In genomic region chr2:231347081-231347480, GRCh38 we compare ENCODE assay signal across 29 cellular contexts. TPM values are rescaled to one million over a fixed set of nuclear protein-coding genes. Genes with fewer than 3 reads are reported as not detected.
A peak's percentile ranks its signal among the peaks of the same experiment; 100 is the strongest.
DNase-seq lines count a peak whose midpoint lies in the region; ATAC-seq, FAIRE-seq and TF ChIP-seq lines count a peak whose summit lies in the region.
"Had no signal": no experiment of that assay in that cellular context is flagged by ENCODE, and none has a peak within 500 bp of the region (broad histone marks: within the 10 kb centered on the region; RNA-seq: fewer than 3 reads in every experiment).

No MANE protein-coding gene starts in this region.

- intact Hi-C loops in K562 (cut with micrococcal nuclease) (no loop called here), left colon (cut with DNase I, micrococcal nuclease) (no loop called here), ovary (cut with DNase I) (no loop called here), Caco-2 (cut with micrococcal nuclease; ENCODE audit: unreplicated experiment) (no loop called here)
- intact Hi-C loops in activated CD4-positive, alpha-beta T cell treated with anti-CD3 and anti-CD28 coated beads for 36 hours (cut with DNase I, micrococcal nuclease): no loop called here

- H2AFZ ChIP-seq in K562 (ENCODE audit: low read depth, low read length): no peak overlapping the region
- H2AFZ ChIP-seq: parathyroid adenoma had no signal

- H3K9me3 Mint-ChIP-seq in activated CD4-positive, alpha-beta T cell treated with anti-CD3 and anti-CD28 coated beads for 36 hours (ENCODE audit: low read depth): no peaks in the 10 kb centered on the region
- H3K9me3 Mint-ChIP-seq in Caco-2 (ENCODE audit: unreplicated experiment): no peaks in the 10 kb centered on the region
- H3K9me3 Mint-ChIP-seq: activated CD4-positive, alpha-beta memory T cell treated with anti-CD3 and anti-CD28 coated beads, Interleukin-2, amount 10 ng/mL, durations not matched to agents 7 days and 5 days; brain; immature natural killer cell; nephron; stimulated activated naive CD8-positive, alpha-beta T cell treated with anti-CD3 and anti-CD28 coated beads, Interleukin-15, amount 100 ng/mL, for 72 hours had no signal

- no peak for TF ChIP-seq POLR2A in K562 (conservative IDR thresholded peaks at IDR 0.05)
- TF ChIP-seq POLR2A in ovary (IDR thresholded peaks at IDR 0.05): no peak

- TF ChIP-seq EP300 in K562 (IDR thresholded peaks at IDR 0.05; ENCODE audit: low read length) (no peak), ovary (IDR thresholded peaks at IDR 0.05) (no peak)

- peak; percentile 8 for DNase-seq in activated effector memory CD4-positive, alpha-beta T cell treated with anti-CD3 and anti-CD28 coated beads, Interleukin-2, amount 50 U/mL, for 16 hours
- DNase-seq in activated effector memory CD4-positive, alpha-beta T cell treated with Interleukin-2 at 50 U/mL for 16 hours: no peak
- DNase-seq in K562 (ENCODE audit: extremely low read depth in 1 of 4, low spot score in 3 of 4) (peak in 3 of 4 experiments; percentile 37 to 60 (median 50)), left colon (peak; percentile 40 to 51), ovary (no peak), Caco-2 (no peak)
- DNase-seq in stimulated activated CD4-positive, alpha-beta T cell treated with anti-CD3 and anti-CD28 coated beads, Interleukin-4, amount 100 ng/mL, for 24 hours: no peak
- no peak for DNase-seq in activated CD4-positive, alpha-beta T cell treated with anti-CD3 and anti-CD28 coated beads for 36 hours
- DNase-seq: activated CD4-positive, alpha-beta memory T cell treated with anti-CD3 and anti-CD28 coated beads, Interleukin-2, amount 10 ng/mL, durations not matched to agents 7 days and 5 days; activated CD4-positive, CD25-positive, alpha-beta regulatory T cell; activated T-cell treated with anti-CD3 and anti-CD28 coated beads for 4 hours; DND-41; foreskin keratinocyte; immature natural killer cell; Karpas-422; midbrain; MV-4-11; NCI-H1694 treated with DMSO at 0.1 percent for 48 hours; NCI-H69; sigmoid colon; stimulated activated naive CD8-positive, alpha-beta T cell treated with anti-CD3 and anti-CD28 coated beads, Interleukin-15, amount 100 ng/mL, for 72 hours; T-helper 9 cell had no signal

- H3K4me1 ChIP-seq in K562 (replicated peaks in 1 of 2; ENCODE audit: control insufficient read depth in 2 of 2, insufficient read depth in 2 of 2, low read length in 2 of 2) (peaks cover 0 to 5% of the 10 kb centered on the region in 2 experiments; a peak in 3 of 5 replicates), ovary (ENCODE audit: insufficient read depth) (no peaks in the 10 kb centered on the region), Caco-2 (peaks cover 12% of the 10 kb centered on the region; the same call in 1 of the 2 replicates)
- H3K4me1 ChIP-seq: foreskin keratinocyte, parathyroid adenoma had no signal

- in situ Hi-C loops in K562 (cut with MboI): no loop called here

- no peak for FAIRE-seq in K562 (lab: Jason Lieb, UNC)
- FAIRE-seq: A204.1, H1, HTR-8/SVneo had no signal

- H3K27me3 Mint-ChIP-seq in activated CD4-positive, alpha-beta T cell treated with anti-CD3 and anti-CD28 coated beads for 36 hours: no peaks in the 10 kb centered on the region
- no peaks in the 10 kb centered on the region for H3K27me3 Mint-ChIP-seq in Caco-2 (ENCODE audit: insufficient read depth, unreplicated experiment)
- H3K27me3 Mint-ChIP-seq: brain; stimulated activated naive CD8-positive, alpha-beta T cell treated with anti-CD3 and anti-CD28 coated beads, Interleukin-15, amount 100 ng/mL, for 72 hours had no signal

- no peaks in the 10 kb centered on the region for H3K36me3 Mint-ChIP-seq in activated CD4-positive, alpha-beta T cell treated with anti-CD3 and anti-CD28 coated beads for 36 hours (ENCODE audit: low read depth)
- H3K36me3 Mint-ChIP-seq in Caco-2 (ENCODE audit: insufficient read depth, unreplicated experiment): peaks cover 6% of the 10 kb centered on the region
- H3K36me3 Mint-ChIP-seq: immature natural killer cell had no signal

- POLR2A ChIA-PET in K562 (lab: Yijun Ruan, JAX): interaction anchor here (0.6 to 1.7 kb wide), 2 partner anchors 9 to 11 kb away, joined by 3 to 5 read pairs; no protein-coding TSS in a partner anchor
- POLR2A ChIA-PET in activated CD4-positive, alpha-beta T cell treated with anti-CD3 and anti-CD28 coated beads for 36 hours (lab: Charles Lee): no interaction called here
- POLR2A ChIA-PET in Caco-2 (lab: Charles Lee): no interaction called here

- H3K36me3 ChIP-seq in K562 (ENCODE audit: control insufficient read depth, insufficient read depth, low read length): no peaks in the 10 kb centered on the region
- no peaks in the 10 kb centered on the region for H3K36me3 ChIP-seq in ovary
- no peaks in the 10 kb centered on the region for H3K36me3 ChIP-seq in Caco-2 (ENCODE audit: control insufficient read depth, insufficient read depth, low read length)

- no peaks in the 10 kb centered on the region for H3K4me1 Mint-ChIP-seq in activated CD4-positive, alpha-beta T cell treated with anti-CD3 and anti-CD28 coated beads for 36 hours
- peaks cover 24% of the 10 kb centered on the region for H3K4me1 Mint-ChIP-seq in Caco-2 (ENCODE audit: low read depth, unreplicated experiment)
- H3K4me1 Mint-ChIP-seq: activated CD4-positive, alpha-beta memory T cell treated with anti-CD3 and anti-CD28 coated beads, Interleukin-2, amount 10 ng/mL, durations not matched to agents 7 days and 5 days; immature natural killer cell; stimulated activated naive CD8-positive, alpha-beta T cell treated with anti-CD3 and anti-CD28 coated beads, Interleukin-15, amount 100 ng/mL, for 72 hours had no signal

- BruUV-seq in K562 (replicated peaks; lab: Mats Ljungman, UMichigan) (no TSS peak), Caco-2 (replicated peaks; lab: Mats Ljungman, UMichigan) (no TSS peak)

- no peak for ATAC-seq in K562
- ATAC-seq in left colon: peak; percentile 69
- ATAC-seq in activated CD4-positive, alpha-beta T cell treated with anti-CD3 and anti-CD28 coated beads for 36 hours: no peak
- ATAC-seq: foreskin keratinocyte; stimulated activated naive CD8-positive, alpha-beta T cell treated with anti-CD3 and anti-CD28 coated beads, Interleukin-15, amount 100 ng/mL, for 72 hours had no signal

- TF ChIP-seq CTCF in K562 (IDR thresholded peaks at IDR 0.05 in 2 of 3, conservative IDR thresholded peaks at IDR 0.05 in 1 of 3; ENCODE audit: insufficient read depth in 2 of 3, low read depth in 1 of 3, low read length in 3 of 3) (no peak), ovary (IDR thresholded peaks at IDR 0.05) (no peak), Caco-2 (IDR thresholded peaks at IDR 0.05; ENCODE audit: insufficient read depth in 1 of 2, low read depth in 1 of 2, low read length in 1 of 2, severe bottlenecking in 1 of 2, unreplicated experiment in 1 of 2) (no peak)

- H3K27ac ChIP-seq in K562 (ENCODE audit: extremely low read depth, low read depth, low read length) (no peak overlapping the region), ovary (no peak overlapping the region)
- H3K27ac ChIP-seq: foreskin keratinocyte, parathyroid adenoma, tibial nerve had no signal

- no peaks in the 10 kb centered on the region for H3K9me1 ChIP-seq in K562 (ENCODE audit: control insufficient read depth, insufficient read depth, low read length)

- H3K4me3 Mint-ChIP-seq in activated CD4-positive, alpha-beta T cell treated with anti-CD3 and anti-CD28 coated beads for 36 hours: no peak overlapping the region
- H3K4me3 Mint-ChIP-seq in Caco-2 (ENCODE audit: unreplicated experiment): no peak overlapping the region
- H3K4me3 Mint-ChIP-seq: activated CD4-positive, alpha-beta memory T cell treated with anti-CD3 and anti-CD28 coated beads, Interleukin-2, amount 10 ng/mL, durations not matched to agents 7 days and 5 days; brain; immature natural killer cell; nephron; stimulated activated naive CD8-positive, alpha-beta T cell treated with anti-CD3 and anti-CD28 coated beads, Interleukin-15, amount 100 ng/mL, for 72 hours had no signal

- H3K9ac ChIP-seq in K562 (ENCODE audit: insufficient read depth in 1 of 2, low read depth in 2 of 2, low read length in 2 of 2): no peak overlapping the region
- H3K9ac ChIP-seq: parathyroid adenoma had no signal

- H3K4me3 ChIP-seq in K562 (no peak overlapping the region), ovary (no peak overlapping the region), Caco-2 (ENCODE audit: low read depth, low read length) (no peak overlapping the region)
- H3K4me3 ChIP-seq: sigmoid colon, tibial nerve had no signal

- TF ChIP-seq RAD21 in K562 (CRISPR knock-in tag; conservative IDR thresholded peaks at IDR 0.05 in 1 of 2, IDR thresholded peaks at IDR 0.05 in 1 of 2): no peak

- H3K27ac Mint-ChIP-seq in activated CD4-positive, alpha-beta T cell treated with anti-CD3 and anti-CD28 coated beads for 36 hours: no peak overlapping the region
- no peak overlapping the region for H3K27ac Mint-ChIP-seq in Caco-2 (ENCODE audit: unreplicated experiment)
- H3K27ac Mint-ChIP-seq: activated CD4-positive, alpha-beta memory T cell treated with anti-CD3 and anti-CD28 coated beads, Interleukin-2, amount 10 ng/mL, durations not matched to agents 7 days and 5 days; brain; immature natural killer cell; nephron; stimulated activated naive CD8-positive, alpha-beta T cell treated with anti-CD3 and anti-CD28 coated beads, Interleukin-15, amount 100 ng/mL, for 72 hours had no signal

- CTCF ChIA-PET in K562 (lab: Yijun Ruan, JAX; ENCODE audit: low intra/inter-chr PET ratio): no interaction called here
- CTCF ChIA-PET in activated CD4-positive, alpha-beta T cell treated with anti-CD3 and anti-CD28 coated beads for 36 hours (lab: Charles Lee): no interaction called here
- CTCF ChIA-PET in Caco-2 (lab: Charles Lee): no interaction called here

- H3K9me3 ChIP-seq in K562 (replicated peaks; ENCODE audit: control insufficient read depth, insufficient read depth, low read depth, low read length) (peaks cover 1% of the 10 kb centered on the region; the same call in 1 of the 2 replicates), ovary (no peaks in the 10 kb centered on the region), Caco-2 (no peaks in the 10 kb centered on the region)
- H3K9me3 ChIP-seq: sigmoid colon, tibial nerve had no signal

- no peak overlapping the region for H3K4me2 ChIP-seq in K562 (ENCODE audit: insufficient read depth, low read length)

- no peaks in the 10 kb centered on the region for H3K79me2 ChIP-seq in K562 (ENCODE audit: control insufficient read depth, insufficient read depth, low read length)
- H3K79me2 ChIP-seq: parathyroid adenoma had no signal

- H3K27me3 ChIP-seq in K562 (ENCODE audit: control insufficient read depth in 2 of 2, insufficient read depth in 2 of 2, low read length in 2 of 2): peaks cover 4 to 5% of the 10 kb centered on the region in 2 experiments; a peak in 3 of 5 replicates
- no peaks in the 10 kb centered on the region for H3K27me3 ChIP-seq in ovary
- H3K27me3 ChIP-seq in Caco-2 (replicated peaks; ENCODE audit: control insufficient read depth, insufficient read depth, low read length): no peaks in the 10 kb centered on the region
- H3K27me3 ChIP-seq: foreskin keratinocyte, sigmoid colon, tibial nerve had no signal

- H4K20me1 ChIP-seq in K562 (replicated peaks; ENCODE audit: control insufficient read depth, insufficient read depth, low read length): no peaks in the 10 kb centered on the region

- WGBS in K562 (ENCODE audit: insufficient coverage, low coverage, missing lambda C conversion rate): 2% methylated on average over 5 of the region's 5 CpGs
- WGBS in ovary, 3 donors: 81 to 83% (median 83%) methylated on average over 5 of the region's 5 CpGs

RNA-seq across cellular contexts. Expression of gene B3GNT7, which starts 48.4 kb away (rescaled TPM):
- total RNA-seq in K562 (2011; cell fraction: chromatin; rRNA removed; ENCODE audit: low replicate concordance): not detected in 2 replicates
- total RNA-seq in K562 (2011; cell fraction: nucleolus; rRNA removed): not detected in 2 replicates
- not detected in 2 replicates for total RNA-seq in K562 (2011; cell fraction: nucleoplasm; rRNA removed)
- not detected in 2 replicates for total RNA-seq in K562 (2014; rRNA removed)
- total RNA-seq in K562 (2014; rRNA removed; fragmentation: Illumina TruSeq; extraction: Trizol): not detected in 2 replicates
- total RNA-seq in K562 (2015; rRNA removed; fragmentation: Illumina TruSeq; extraction: Trizol): not detected in 2 replicates
- 0.20 and 0.69 TPM in 2 replicates for total RNA-seq in K562 (2021)
- not detected in 2 replicates for polyA plus RNA-seq in K562 (2011; rRNA removed)
- polyA plus RNA-seq in K562 (2011; cell fraction: cytosol; rRNA removed): not detected in 2 replicates
- polyA plus RNA-seq in K562 (2011; cell fraction: nucleus; rRNA removed): 0.09 TPM in 1 of 2 replicates, not detected in the other
- polyA plus RNA-seq in K562 (2012): not detected in 2 replicates
- not detected in 2 replicates for polyA plus RNA-seq in K562 (2014; fragmentation: Illumina TruSeq; extraction: Trizol)
- not detected for polyA plus RNA-seq in K562 (2014; fragmentation: Nextera tagmentation; extraction: Ambion mirVana)
- not detected in 2 replicates for polyA plus RNA-seq in K562 (2014; rRNA removed)
- not detected in 2 replicates for polyA minus RNA-seq in K562 (2011; rRNA and poly(A)+ RNA removed)
- not detected in 2 replicates for polyA minus RNA-seq in K562 (2011; cell fraction: cytosol; rRNA and poly(A)+ RNA removed)
- not detected in 2 replicates for polyA minus RNA-seq in K562 (2011; cell fraction: nucleus; rRNA and poly(A)+ RNA removed)
- total RNA-seq in left colon: 100 to 1,000 TPM; 110 to 461 TPM
- 10 to 100 TPM; 13.1 to 34.0 (median 25.2) TPM for total RNA-seq in ovary
- polyA plus RNA-seq in ovary: 1 to 10 TPM; 4.8 to 6.8 TPM
- total RNA-seq in activated CD4-positive, alpha-beta T cell treated with anti-CD3 and anti-CD28 coated beads for 36 hours: not detected
- 2.7 and 3.6 TPM in 2 replicates for total RNA-seq in Caco-2 (2022)

Comparison
In these comparisons a context has a peak if more than half of its experiments do, and no peak if none do; other contexts are left out.
1. DNase-seq: peak in activated effector memory CD4-positive, alpha-beta T cell treated with anti-CD3 and anti-CD28 coated beads, Interleukin-2, amount 50 U/mL, for 16 hours (single experiment), K562 (3 of 4) and left colon (2 of 2); none in activated effector memory CD4-positive, alpha-beta T cell treated with Interleukin-2 at 50 U/mL for 16 hours (single experiment), stimulated activated CD4-positive, alpha-beta T cell treated with anti-CD3 and anti-CD28 coated beads, Interleukin-4, amount 100 ng/mL, for 24 hours (single experiment), ovary (0 of 5), activated CD4-positive, alpha-beta T cell treated with anti-CD3 and anti-CD28 coated beads for 36 hours (single experiment) and Caco-2 (0 of 2).